In the genomic region with DNA sequence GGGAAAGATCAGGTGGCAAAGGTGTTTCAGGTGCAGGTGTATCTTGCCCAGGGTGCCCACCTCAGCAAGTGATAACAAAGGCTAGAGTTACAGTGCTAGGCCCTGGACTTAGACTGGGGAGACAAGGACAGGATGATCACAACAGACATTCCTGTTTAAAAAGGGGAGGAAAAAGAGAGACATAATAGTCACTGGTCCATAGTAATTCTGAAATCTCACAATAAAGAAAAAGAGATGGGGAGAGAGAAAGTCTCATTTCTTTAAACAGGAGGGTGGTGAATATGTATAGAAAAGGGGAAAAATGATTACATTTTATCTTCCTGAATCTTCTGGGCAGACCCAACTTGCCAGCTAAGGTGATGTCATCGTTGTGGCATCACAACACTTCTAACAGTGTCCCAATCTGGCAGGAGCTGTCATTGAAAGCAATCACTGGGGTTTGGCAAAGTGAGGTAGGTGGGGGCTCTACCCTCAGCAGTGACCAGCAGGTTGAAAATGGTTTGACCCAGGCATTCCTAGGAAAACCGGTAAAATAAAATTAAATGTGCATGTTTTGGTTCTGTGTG, we compare ENCODE assay signal across 25 cellular contexts.
"Had no signal": no experiment of that assay in that cellular context is flagged by ENCODE, and none has a peak within 500 bp of the region (broad histone marks: within the 10 kb centered on the region; RNA-seq: fewer than 3 reads in every experiment).

No MANE protein-coding gene starts in this region.

- H3K36me3 ChIP-seq: breast epithelium, esophagus muscularis mucosa, heart left ventricle, neural progenitor cell, thoracic aorta, WERI-Rb-1 had no signal

- H3K4me1 ChIP-seq: breast epithelium, esophagus muscularis mucosa, foreskin keratinocyte, neural progenitor cell had no signal

- H3K4me1 Mint-ChIP-seq: activated naive CD4-positive, alpha-beta T cell treated with anti-CD3 and anti-CD28 coated beads, Interleukin-2, amount 50 U/mL, for 24 hours; central memory CD8-positive, alpha-beta T cell; natural killer cell had no signal

- H3K9ac ChIP-seq: neural progenitor cell had no signal

- H3K4me2 ChIP-seq: neural progenitor cell had no signal

- H3K4me3 Mint-ChIP-seq: activated CD4-positive, alpha-beta memory T cell treated with anti-CD3 and anti-CD28 coated beads, Interleukin-2, amount 10 ng/mL, durations not matched to agents 7 days and 5 days; activated CD4-positive, alpha-beta T cell treated with anti-CD3 and anti-CD28 coated beads, Interleukin-2, amount 10 ng/mL, durations not matched to agents 7 days and 5 days; activated naive CD4-positive, alpha-beta T cell treated with anti-CD3 and anti-CD28 coated beads, Interleukin-2, amount 50 U/mL, for 24 hours; activated naive CD8-positive, alpha-beta T cell treated with anti-CD3 and anti-CD28 coated beads, Interleukin-2, amount 50 U/mL, for 24 hours; activated T-cell treated with anti-CD3 and anti-CD28 coated beads, Interleukin-2, amount 50 U/mL, for 4 hours; central memory CD8-positive, alpha-beta T cell; dendritic cell treated with granulocyte-macrophage colony-stimulating factor and Interleukin-4, amounts not matched to agents 40 ng/mL and 50 ng/mL, for 4 days; natural killer cell; neural progenitor cell; stimulated activated naive CD8-positive, alpha-beta T cell treated with anti-CD3 and anti-CD28 coated beads, Interleukin-15, Interleukin-2, amounts not matched to agents 100 ng/mL and 50 ng/mL, for 24 hours; T-helper 1 cell treated with Interleukin-12 subunit alpha and Interleukin-12 subunit beta and Interleukin-4 antibody, amounts not matched to agents 30 μg/mL and 1 μg/mL, for 36 hours; type B pancreatic cell had no signal

- H2AFZ ChIP-seq: neural progenitor cell had no signal

- H3K27ac ChIP-seq: breast epithelium, esophagus muscularis mucosa, foreskin keratinocyte, heart left ventricle, neural progenitor cell, thoracic aorta, WERI-Rb-1 had no signal

- H3K27ac Mint-ChIP-seq: activated CD4-positive, alpha-beta memory T cell treated with anti-CD3 and anti-CD28 coated beads, Interleukin-2, amount 10 ng/mL, durations not matched to agents 7 days and 5 days; activated CD4-positive, alpha-beta T cell treated with anti-CD3 and anti-CD28 coated beads, Interleukin-2, amount 10 ng/mL, durations not matched to agents 7 days and 5 days; activated naive CD4-positive, alpha-beta T cell treated with anti-CD3 and anti-CD28 coated beads, Interleukin-2, amount 50 U/mL, for 24 hours; activated naive CD8-positive, alpha-beta T cell treated with anti-CD3 and anti-CD28 coated beads, Interleukin-2, amount 50 U/mL, for 24 hours; activated T-helper 2 cell treated with anti-CD3 and anti-CD28 coated beads, Interferon-gamma antibody, Interleukin-2, Interleukin-4, amounts not matched to agents 10 μg/mL and 5 μg/mL and 100 μg/mL, durations not matched to agents 14 hours and 24 hours and 36 hours; dendritic cell treated with granulocyte-macrophage colony-stimulating factor and Interleukin-4, amounts not matched to agents 40 ng/mL and 50 ng/mL, for 4 days; natural killer cell; neural progenitor cell; stimulated activated naive CD8-positive, alpha-beta T cell treated with anti-CD3 and anti-CD28 coated beads, Interleukin-15, Interleukin-2, amounts not matched to agents 100 ng/mL and 50 ng/mL, for 24 hours; T-helper 1 cell treated with Interleukin-12 subunit alpha and Interleukin-12 subunit beta and Interleukin-4 antibody, amounts not matched to agents 30 μg/mL and 1 μg/mL, for 36 hours; type B pancreatic cell had no signal

- H3K27me3 Mint-ChIP-seq: dendritic cell treated with granulocyte-macrophage colony-stimulating factor and Interleukin-4, amounts not matched to agents 40 ng/mL and 50 ng/mL, for 4 days had no signal

- H3K4me3 ChIP-seq: breast epithelium, esophagus muscularis mucosa, heart left ventricle, neural progenitor cell, thoracic aorta had no signal

- H3K27me3 ChIP-seq: breast epithelium, esophagus muscularis mucosa, foreskin keratinocyte, heart left ventricle, neural progenitor cell, spleen had no signal

- H3K36me3 Mint-ChIP-seq: natural killer cell, type B pancreatic cell had no signal

- DNase-seq: activated CD4-positive, alpha-beta T cell treated with anti-CD3 and anti-CD28 coated beads for 1 hour; activated T-cell treated with anti-CD3 and anti-CD28 coated beads, Interleukin-2, amount 50 U/mL, for 4 hours; effector CD4-positive, alpha-beta T cell; midbrain; natural killer cell; posterior cingulate gyrus; right cardiac atrium; WERI-Rb-1 had no signal
